Comparison of ENCODE assay signal across 21 cellular contexts in the genomic region with DNA sequence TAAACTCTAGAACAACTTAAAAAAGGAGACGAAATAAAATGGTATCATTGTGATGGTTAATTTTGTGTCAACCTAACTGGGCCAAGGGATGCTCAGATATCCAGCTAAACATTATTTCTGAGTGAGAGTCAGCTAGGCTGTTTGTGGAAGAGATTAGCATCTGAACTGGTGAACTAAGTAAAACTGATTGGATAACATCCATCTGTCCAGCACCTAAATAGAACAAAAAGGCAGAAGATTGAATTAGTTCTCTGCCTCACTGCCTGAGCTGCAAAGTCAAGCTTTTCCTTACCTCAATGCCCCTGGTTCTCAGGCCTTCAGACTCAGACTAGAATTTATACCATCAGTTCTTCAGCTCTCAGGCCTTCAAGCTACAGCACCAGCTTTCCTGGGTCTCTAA. TPM values are rescaled to one million over a fixed set of nuclear protein-coding genes. Genes with fewer than 3 reads are reported as not detected.
DNase-seq lines count a peak whose midpoint lies in the region; ATAC-seq lines count a peak whose summit lies in the region.
"Had no signal": no experiment of that assay in that cellular context is flagged by ENCODE, and none has a peak within 500 bp of the region (broad histone marks: within the 10 kb centered on the region; RNA-seq: fewer than 3 reads in every experiment).

No MANE protein-coding gene starts in this region.

- H3K23ac ChIP-seq in trophoblast cell (ENCODE audit: low read length): no peak overlapping the region

- H3K4me3 ChIP-seq in trophoblast cell (ENCODE audit: low read depth, low read length): no peak overlapping the region
- H3K4me3 ChIP-seq: coronary artery, hepatocyte, spleen, transverse colon had no signal

- H3K18ac ChIP-seq in trophoblast cell (ENCODE audit: low read length): no peak overlapping the region

- no peaks in the 10 kb centered on the region for H3K27me3 ChIP-seq in trophoblast cell (ENCODE audit: insufficient read depth, low read length)
- H3K27me3 ChIP-seq: hepatocyte, spleen, transverse colon had no signal

- H3K4me3 Mint-ChIP-seq in activated CD4-positive, alpha-beta T cell treated with anti-CD3 and anti-CD28 coated beads for 36 hours: no peak overlapping the region
- peak overlapping the region in 1 of 2 donors; percentile 71 for H3K4me3 Mint-ChIP-seq in effector memory CD8-positive, alpha-beta T cell
- H3K4me3 Mint-ChIP-seq: nephron had no signal

- H3K27me3 Mint-ChIP-seq in activated CD4-positive, alpha-beta T cell treated with anti-CD3 and anti-CD28 coated beads for 36 hours: no peaks in the 10 kb centered on the region
- no peaks in the 10 kb centered on the region for H3K27me3 Mint-ChIP-seq in effector memory CD8-positive, alpha-beta T cell

- no peak overlapping the region for H3K27ac ChIP-seq in trophoblast cell (ENCODE audit: low read depth, low read length)
- H3K27ac ChIP-seq: C4-2B, hepatocyte, KMS-11, spleen, transverse colon had no signal

- no peak overlapping the region for H4K12ac ChIP-seq in trophoblast cell (ENCODE audit: low read depth, low read length)

- no CpG with 5 or more reads among the region's 1 CpG for WGBS in trophoblast cell (ENCODE audit: extremely low coverage, insufficient coverage, insufficient read length)

- H2BK5ac ChIP-seq in trophoblast cell (ENCODE audit: low read depth, low read length, poor library complexity): no peak overlapping the region

- no peak overlapping the region for H2BK120ac ChIP-seq in trophoblast cell (ENCODE audit: insufficient read depth, low read length, poor library complexity)

- peak overlapping the region; percentile 64 for H3K4ac ChIP-seq in trophoblast cell (ENCODE audit: low read depth, low read length)

- H3K36me3 Mint-ChIP-seq in activated CD4-positive, alpha-beta T cell treated with anti-CD3 and anti-CD28 coated beads for 36 hours (ENCODE audit: low read depth): peaks cover 21% of the 10 kb centered on the region
- H3K36me3 Mint-ChIP-seq in effector memory CD8-positive, alpha-beta T cell (ENCODE audit: insufficient read depth): peaks cover 9% of the 10 kb centered on the region

- peaks cover 88% of the 10 kb centered on the region for H3K4me1 Mint-ChIP-seq in activated CD4-positive, alpha-beta T cell treated with anti-CD3 and anti-CD28 coated beads for 36 hours
- H3K4me1 Mint-ChIP-seq in effector memory CD8-positive, alpha-beta T cell (ENCODE audit: low read depth in 2 of 2): peaks cover 62 to 80% of the 10 kb centered on the region in 2 donors

- H3K36me3 ChIP-seq in trophoblast cell (ENCODE audit: control insufficient read depth in 1 of 2, insufficient read depth in 2 of 2, low read length in 2 of 2): peaks cover 0 to 2% of the 10 kb centered on the region in 2 experiments
- H3K36me3 ChIP-seq: spleen, transverse colon had no signal

- H4K8ac ChIP-seq in trophoblast cell (ENCODE audit: low read depth, low read length): no peak overlapping the region

- no peaks in the 10 kb centered on the region for H3K9me3 ChIP-seq in trophoblast cell (ENCODE audit: insufficient read depth, low read depth, low read length)
- H3K9me3 ChIP-seq: transverse colon had no signal

- no peaks in the 10 kb centered on the region for H3K4me1 ChIP-seq in trophoblast cell (ENCODE audit: control insufficient read depth in 1 of 2, insufficient read depth in 2 of 2, low read length in 2 of 2)

- peak overlapping the region; percentile 17 for H3K27ac Mint-ChIP-seq in activated CD4-positive, alpha-beta T cell treated with anti-CD3 and anti-CD28 coated beads for 36 hours
- H3K27ac Mint-ChIP-seq in effector memory CD8-positive, alpha-beta T cell: peak overlapping the region; percentile 45 to 86

- intact Hi-C loops in activated CD4-positive, alpha-beta T cell treated with anti-CD3 and anti-CD28 coated beads for 36 hours (cut with DNase I, micrococcal nuclease): no loop called here

- ATAC-seq in activated CD4-positive, alpha-beta T cell treated with anti-CD3 and anti-CD28 coated beads for 36 hours: no peak
- ATAC-seq in effector memory CD8-positive, alpha-beta T cell (replicated peaks): no peak
- no peak for ATAC-seq in HG03520 (IDR thresholded peaks at IDR 0.05; ENCODE audit: unreplicated experiment)

- no peak overlapping the region for H2AFZ ChIP-seq in trophoblast cell (ENCODE audit: insufficient read depth, low read length, poor library complexity)
- H2AFZ ChIP-seq: hepatocyte had no signal

- H2BK12ac ChIP-seq in trophoblast cell (ENCODE audit: low read length): no peak overlapping the region

- no peak overlapping the region for H3K9ac ChIP-seq in trophoblast cell (ENCODE audit: low read length)
- H3K9ac ChIP-seq: KMS-11 had no signal

- POLR2A ChIA-PET in activated CD4-positive, alpha-beta T cell treated with anti-CD3 and anti-CD28 coated beads for 36 hours (lab: Charles Lee): interaction anchor here (0.7 kb wide), 1 partner anchor 355 kb away, joined by 5 read pairs; no protein-coding TSS in a partner anchor

- H3K9me3 Mint-ChIP-seq in activated CD4-positive, alpha-beta T cell treated with anti-CD3 and anti-CD28 coated beads for 36 hours (ENCODE audit: low read depth): no peaks in the 10 kb centered on the region
- H3K9me3 Mint-ChIP-seq in effector memory CD8-positive, alpha-beta T cell: no peaks in the 10 kb centered on the region

- no peak overlapping the region for H3K14ac ChIP-seq in trophoblast cell (ENCODE audit: low read length)

- no peak overlapping the region for H3K4me2 ChIP-seq in trophoblast cell (ENCODE audit: low read length)
- H3K4me2 ChIP-seq: hepatocyte, KMS-11 had no signal

- peaks cover 3% of the 10 kb centered on the region for H3K79me2 ChIP-seq in trophoblast cell (ENCODE audit: control insufficient read depth, insufficient read depth, low read length, poor library complexity)

- H2AK5ac ChIP-seq in trophoblast cell (ENCODE audit: low read length): no peak overlapping the region

- CTCF ChIA-PET in activated CD4-positive, alpha-beta T cell treated with anti-CD3 and anti-CD28 coated beads for 36 hours (lab: Charles Lee): interaction anchor here (0.7 to 1.5 kb wide), 7 partner anchors 9 to 616 kb away, joined by 3 to 4 read pairs (median 3); no protein-coding TSS in a partner anchor

- H3K79me1 ChIP-seq in trophoblast cell (ENCODE audit: low read length): no peaks in the 10 kb centered on the region

- no peak for DNase-seq in activated CD4-positive, alpha-beta T cell treated with anti-CD3 and anti-CD28 coated beads for 36 hours
- DNase-seq in activated CD4-positive, alpha-beta T cell treated with anti-CD3 and anti-CD28 coated beads for 1 hour: no peak
- DNase-seq in NCI-H82 (lab: John Stamatoyannopoulos, UW): peak; percentile 96
- DNase-seq in effector memory CD8-positive, alpha-beta T cell: no peak
- DNase-seq in trophoblast cell: no peak
- DNase-seq in UCSD-AML1 (lab: John Stamatoyannopoulos, UW; ENCODE audit: unreplicated experiment): no peak
- DNase-seq in activated CD8-positive, alpha-beta memory T cell treated with anti-CD3 and anti-CD28 coated beads for 24 hours: no peak
- DNase-seq: activated CD8-positive, alpha-beta memory T cell treated with anti-CD3 and anti-CD28 coated beads, Interleukin-2, amount 50 U/mL, for 4 hours; activated naive CD4-positive, alpha-beta T cell; HCEC 1CT; NCI-H2029 treated with DMSO at 0.1 percent for 48 hours; NCI-H510A treated with DMSO at 0.1 percent for 48 hours; Right ventricle myocardium superior; spleen; transverse colon had no signal

- H4K91ac ChIP-seq in trophoblast cell (ENCODE audit: low read depth, low read length): no peak overlapping the region

RNA-seq across cellular contexts. Expression of a gene that starts 30.0 kb away (rescaled TPM):
- 10 to 100 TPM; 75.1 to 82.4 TPM for total RNA-seq in activated CD4-positive, alpha-beta T cell treated with anti-CD3 and anti-CD28 coated beads for 36 hours
- 42.2 and 43.4 TPM in 2 replicates for polyA plus RNA-seq in trophoblast cell (2013)
